Comparison of ENCODE assay signal across 18 cellular contexts in genomic region chr9:3329361-3329760, GRCh38.
"Had no signal": no experiment of that assay in that cellular context is flagged by ENCODE, and none has a peak within 500 bp of the region (broad histone marks: within the 10 kb centered on the region; RNA-seq: fewer than 3 reads in every experiment).

No MANE protein-coding gene starts in this region.

- H3K27me3 ChIP-seq: gastrocnemius medialis, left lung, transverse colon had no signal

- H3K9me3 ChIP-seq: gastrocnemius medialis, left lung, transverse colon had no signal

- H3K36me3 ChIP-seq: gastrocnemius medialis, left lung, transverse colon had no signal

- H3K4me1 Mint-ChIP-seq: memory B cell; nephron; stimulated activated naive B cell treated with anti-CD40 and anti-IgM and Interleukin-4, amounts not matched to agents 10 μg/mL and 1 μg/mL and 100 μg/mL, for 72 hours had no signal

- H3K27ac ChIP-seq: gastrocnemius medialis, transverse colon had no signal

- DNase-seq: activated effector memory CD4-positive, alpha-beta T cell treated with Interleukin-2 at 50 U/mL for 16 hours; anterior cingulate cortex; central memory CD4-positive, alpha-beta T cell; dermis blood vessel endothelial cell; gastrocnemius medialis; left lung; occipital lobe; right cardiac atrium; stimulated activated naive B cell treated with anti-CD40 and anti-IgM and Interleukin-4, amounts not matched to agents 10 μg/mL and 1 μg/mL and 100 μg/mL, for 72 hours; substantia nigra; T-helper 2 cell; transverse colon had no signal

- ATAC-seq: esophagus mucosa; gastrocnemius medialis; left lung; right cardiac atrium; stimulated activated naive B cell treated with anti-CD40 and anti-IgM and Interleukin-4, amounts not matched to agents 10 μg/mL and 1 μg/mL and 100 μg/mL, for 72 hours had no signal

- H3K4me3 ChIP-seq: gastrocnemius medialis, left lung, smooth muscle cell, transverse colon had no signal

- H3K4me2 ChIP-seq: smooth muscle cell had no signal

- H3K4me1 ChIP-seq: gastrocnemius medialis, left lung, transverse colon had no signal

- H3K4me3 Mint-ChIP-seq: activated naive CD8-positive, alpha-beta T cell; memory B cell; nephron; stimulated activated naive B cell treated with anti-CD40 and anti-IgM and Interleukin-4, amounts not matched to agents 10 μg/mL and 1 μg/mL and 100 μg/mL, for 72 hours had no signal

- H3K9me3 Mint-ChIP-seq: memory B cell; nephron; stimulated activated naive B cell treated with anti-CD40 and anti-IgM and Interleukin-4, amounts not matched to agents 10 μg/mL and 1 μg/mL and 100 μg/mL, for 72 hours had no signal

- H3K27ac Mint-ChIP-seq: activated naive CD8-positive, alpha-beta T cell; memory B cell; nephron; progenitor cell of endocrine pancreas; stimulated activated naive B cell treated with anti-CD40 and anti-IgM and Interleukin-4, amounts not matched to agents 10 μg/mL and 1 μg/mL and 100 μg/mL, for 72 hours had no signal

- H3K27me3 Mint-ChIP-seq: activated naive CD8-positive, alpha-beta T cell; memory B cell; progenitor cell of endocrine pancreas; stimulated activated naive B cell treated with anti-CD40 and anti-IgM and Interleukin-4, amounts not matched to agents 10 μg/mL and 1 μg/mL and 100 μg/mL, for 72 hours had no signal
